28 cellular contexts compared by ENCODE assay signal in genomic region chr10:46326971-46327370, GRCh38. TPM values are rescaled to one million over a fixed set of nuclear protein-coding genes. Genes with fewer than 3 reads are reported as not detected.
"Had no signal": no experiment of that assay in that cellular context is flagged by ENCODE, and none has a peak within 500 bp of the region (broad histone marks: within the 10 kb centered on the region; RNA-seq: fewer than 3 reads in every experiment).

No MANE protein-coding gene starts in this region.

- H3K36me3 ChIP-seq: right lobe of liver, SJCRH30, upper lobe of right lung had no signal

- H3K4me3 ChIP-seq: hepatocyte, right lobe of liver, SJCRH30, upper lobe of right lung had no signal

- H3K4me2 ChIP-seq: hepatocyte had no signal

- H3K79me2 ChIP-seq: hepatocyte, parathyroid adenoma had no signal

- H3K4me1 Mint-ChIP-seq: activated B cell treated with CpG ODN at 0.5 μM for 24 hours; activated CD8-positive, alpha-beta memory T cell treated with anti-CD3 and anti-CD28 coated beads, Interleukin-2, amount 10 ng/mL, durations not matched to agents 7 days and 5 days; activated naive CD8-positive, alpha-beta T cell treated with anti-CD3 and anti-CD28 coated beads for 36 hours had no signal

- H3K36me3 Mint-ChIP-seq: activated CD4-positive, alpha-beta memory T cell treated with anti-CD3 and anti-CD28 coated beads for 36 hours; activated CD8-positive, alpha-beta memory T cell treated with anti-CD3 and anti-CD28 coated beads, Interleukin-2, amount 10 ng/mL, durations not matched to agents 7 days and 5 days; activated naive CD8-positive, alpha-beta T cell treated with anti-CD3 and anti-CD28 coated beads for 36 hours; natural killer cell had no signal

- ATAC-seq: activated CD4-positive, alpha-beta T cell treated with anti-CD3 and anti-CD28 coated beads for 36 hours; activated CD8-positive, alpha-beta memory T cell treated with anti-CD3 and anti-CD28 coated beads, Interleukin-2, amount 10 ng/mL, durations not matched to agents 7 days and 5 days; esophagus mucosa; natural killer cell; upper lobe of right lung had no signal

- H3K27me3 Mint-ChIP-seq: activated CD4-positive, alpha-beta memory T cell treated with anti-CD3 and anti-CD28 coated beads for 36 hours; activated CD4-positive, alpha-beta T cell treated with anti-CD3 and anti-CD28 coated beads for 36 hours; activated naive CD8-positive, alpha-beta T cell treated with anti-CD3 and anti-CD28 coated beads for 36 hours had no signal

- H3K9me3 ChIP-seq: right lobe of liver, SJCRH30, upper lobe of right lung had no signal

- H2AFZ ChIP-seq: hepatocyte, parathyroid adenoma had no signal

- H3K27ac ChIP-seq: hepatocyte, parathyroid adenoma, right lobe of liver, SJCRH30, upper lobe of right lung had no signal

- H3K4me1 ChIP-seq: right lobe of liver, SJCRH30, upper lobe of right lung had no signal

- H3K9ac ChIP-seq: parathyroid adenoma had no signal

- H3K4me3 Mint-ChIP-seq: activated B cell treated with CpG ODN at 0.5 μM for 24 hours; activated CD4-positive, alpha-beta memory T cell treated with anti-CD3 and anti-CD28 coated beads for 36 hours; activated CD4-positive, alpha-beta T cell treated with anti-CD3 and anti-CD28 coated beads for 36 hours; activated CD8-positive, alpha-beta memory T cell treated with anti-CD3 and anti-CD28 coated beads, Interleukin-2, amount 10 ng/mL, durations not matched to agents 7 days and 5 days; activated naive CD8-positive, alpha-beta T cell treated with anti-CD3 and anti-CD28 coated beads for 36 hours; natural killer cell; T-helper 1 cell treated with Interleukin-12 subunit alpha and Interleukin-12 subunit beta and Interleukin-4 antibody, amounts not matched to agents 30 μg/mL and 1 μg/mL, for 36 hours had no signal

- DNase-seq: activated B cell treated with CpG ODN at 0.5 μM for 24 hours; activated CD4-positive, alpha-beta memory T cell treated with anti-CD3 and anti-CD28 coated beads for 36 hours; activated CD4-positive, alpha-beta T cell treated with anti-CD3 and anti-CD28 coated beads for 36 hours; activated CD8-positive, alpha-beta memory T cell treated with anti-CD3 and anti-CD28 coated beads, Interleukin-2, amount 10 ng/mL, durations not matched to agents 7 days and 5 days; activated gamma-delta T cell; activated naive CD8-positive, alpha-beta T cell treated with anti-CD3 and anti-CD28 coated beads for 36 hours; activated T-cell treated with anti-CD3 and anti-CD28 coated beads for 4 hours; amniotic stem cell; effector CD4-positive, alpha-beta T cell; foreskin melanocyte; glutamatergic neuron; left cardiac atrium; midbrain; natural killer cell; right lobe of liver; SJCRH30; small intestine; stimulated activated naive CD4-positive, alpha-beta T cell; T1000; upper lobe of right lung had no signal

- H3K9me3 Mint-ChIP-seq: activated B cell treated with CpG ODN at 0.5 μM for 24 hours; activated CD4-positive, alpha-beta memory T cell treated with anti-CD3 and anti-CD28 coated beads for 36 hours; activated naive CD8-positive, alpha-beta T cell treated with anti-CD3 and anti-CD28 coated beads for 36 hours; natural killer cell; T-helper 1 cell treated with Interleukin-12 subunit alpha and Interleukin-12 subunit beta and Interleukin-4 antibody, amounts not matched to agents 30 μg/mL and 1 μg/mL, for 36 hours had no signal

- H3K27ac Mint-ChIP-seq: activated B cell treated with CpG ODN at 0.5 μM for 24 hours; activated CD4-positive, alpha-beta memory T cell treated with anti-CD3 and anti-CD28 coated beads for 36 hours; activated CD4-positive, alpha-beta T cell treated with anti-CD3 and anti-CD28 coated beads for 36 hours; activated CD8-positive, alpha-beta memory T cell treated with anti-CD3 and anti-CD28 coated beads, Interleukin-2, amount 10 ng/mL, durations not matched to agents 7 days and 5 days; activated naive CD8-positive, alpha-beta T cell treated with anti-CD3 and anti-CD28 coated beads for 36 hours; natural killer cell; T-helper 1 cell treated with Interleukin-12 subunit alpha and Interleukin-12 subunit beta and Interleukin-4 antibody, amounts not matched to agents 30 μg/mL and 1 μg/mL, for 36 hours had no signal

- H3K27me3 ChIP-seq: hepatocyte, right lobe of liver, SJCRH30, upper lobe of right lung had no signal

RNA-seq across cellular contexts. Expression of gene ANTXRL, which starts 40.2 kb away (rescaled TPM):
- total RNA-seq: activated B cell treated with CpG ODN at 0.5 μM for 24 hours; activated CD4-positive, alpha-beta memory T cell treated with anti-CD3 and anti-CD28 coated beads for 36 hours; activated CD4-positive, alpha-beta T cell treated with anti-CD3 and anti-CD28 coated beads for 36 hours; activated CD8-positive, alpha-beta memory T cell treated with anti-CD3 and anti-CD28 coated beads, Interleukin-2, amount 10 ng/mL, durations not matched to agents 7 days and 5 days; activated naive CD8-positive, alpha-beta T cell treated with anti-CD3 and anti-CD28 coated beads for 36 hours; bronchial epithelial cell; cerebellum; endothelial cell of umbilical vein; esophagus mucosa; hepatocyte; left cardiac atrium; liver; natural killer cell; right lobe of liver; SJCRH30; upper lobe of right lung had no signal
- polyA plus RNA-seq: endothelial cell of umbilical vein, hepatocyte had no signal

RNA-seq across cellular contexts. Expression of gene ANXA8L1, which starts 48.6 kb away (rescaled TPM):
- total RNA-seq: activated B cell treated with CpG ODN at 0.5 μM for 24 hours; activated CD4-positive, alpha-beta memory T cell treated with anti-CD3 and anti-CD28 coated beads for 36 hours; activated CD4-positive, alpha-beta T cell treated with anti-CD3 and anti-CD28 coated beads for 36 hours; activated naive CD8-positive, alpha-beta T cell treated with anti-CD3 and anti-CD28 coated beads for 36 hours; cerebellum; endothelial cell of umbilical vein; natural killer cell; SJCRH30 had no signal
- polyA plus RNA-seq: endothelial cell of umbilical vein had no signal
